ENCODE assay signal across 8 cellular contexts in genomic region chr16:77599793-77600415, GRCh38.
DNase-seq lines count a peak whose midpoint lies in the region; ATAC-seq and TF ChIP-seq lines count a peak whose summit lies in the region.

No MANE protein-coding gene starts in this region.

- peaks cover 11% of the 10 kb centered on the region for H3K9me3 Mint-ChIP-seq in osteocyte (ENCODE audit: unreplicated experiment)

- DNase-seq in DMS114 treated with DMSO at 0.1 percent for 48 hours (lab: John Stamatoyannopoulos, UW; ENCODE audit: unreplicated experiment) (peak; percentile 72), NCI-H524 treated with DMSO at 0.1 percent for 48 hours (lab: John Stamatoyannopoulos, UW) (peak; percentile 9), cardiac fibroblast (ENCODE audit: low read depth in 2 of 2) (peak; percentile 46 to 65), osteocyte (ENCODE audit: extremely low spot score, unreplicated experiment) (no peak), NCI-H187 (lab: John Stamatoyannopoulos, UW) (no peak)
- no peak for DNase-seq in activated naive CD4-positive, alpha-beta T cell treated with Interleukin-2 at 50 U/mL for 16 hours

- no peak overlapping the region for H3K27ac Mint-ChIP-seq in osteocyte (ENCODE audit: unreplicated experiment)

- H3K4me3 ChIP-seq in cardiac fibroblast (replicated peaks in 1 of 2; ENCODE audit: low read depth in 2 of 2, low read length in 2 of 2): no peak overlapping the region

- H3K27me3 Mint-ChIP-seq in osteocyte (ENCODE audit: unreplicated experiment): peaks cover 3% of the 10 kb centered on the region

- peak; percentile 94 for TF ChIP-seq CTCF in cardiac fibroblast (IDR thresholded peaks at IDR 0.05; ENCODE audit: low read depth, low read length)
- peak; percentile 61 for TF ChIP-seq CTCF in osteocyte (IDR thresholded peaks at IDR 0.05)

- no peaks in the 10 kb centered on the region for H3K4me1 Mint-ChIP-seq in osteocyte (ENCODE audit: unreplicated experiment)

- H3K36me3 Mint-ChIP-seq in osteocyte (ENCODE audit: unreplicated experiment): no peaks in the 10 kb centered on the region

- H3K4me3 Mint-ChIP-seq in osteocyte (ENCODE audit: unreplicated experiment): no peak overlapping the region

- ATAC-seq in GM21576 (IDR thresholded peaks at IDR 0.05; ENCODE audit: unreplicated experiment) (peak; percentile 60), HG02763 (IDR thresholded peaks at IDR 0.05; ENCODE audit: unreplicated experiment) (no peak)

Comparison
In these comparisons a context has a peak if more than half of its experiments do, and no peak if none do; other contexts are left out.
1. DNase-seq: peak in DMS114 treated with DMSO at 0.1 percent for 48 hours (single experiment), NCI-H524 treated with DMSO at 0.1 percent for 48 hours (single experiment) and cardiac fibroblast (2 of 2); none in osteocyte (single experiment), NCI-H187 (0 of 2) and activated naive CD4-positive, alpha-beta T cell treated with Interleukin-2 at 50 U/mL for 16 hours (single experiment).